In the genomic region with DNA sequence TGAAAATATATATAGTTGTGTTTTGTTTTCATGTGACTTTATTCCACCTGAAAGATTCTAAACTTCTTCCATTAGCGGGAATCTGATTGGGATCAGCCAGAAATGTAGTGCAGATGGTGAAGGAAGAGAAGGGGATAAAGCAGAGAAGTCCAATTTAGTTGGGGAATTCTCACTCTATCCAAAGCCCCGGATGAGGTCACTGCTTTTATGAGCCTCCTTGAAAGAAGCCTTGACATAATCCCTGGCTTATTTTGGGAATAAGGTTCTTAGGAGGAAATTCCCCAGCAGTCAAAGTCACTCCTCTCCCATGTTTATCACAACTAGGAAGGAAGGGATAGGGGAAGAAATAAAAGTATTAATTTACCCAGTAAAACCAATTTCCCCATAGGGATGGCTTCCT, we compare ENCODE assay signal across 15 cellular contexts. TPM values are rescaled to one million over a fixed set of nuclear protein-coding genes. Genes with fewer than 3 reads are reported as not detected.
DNase-seq lines count a peak whose midpoint lies in the region; ATAC-seq and TF ChIP-seq lines count a peak whose summit lies in the region.
"Had no signal": no experiment of that assay in that cellular context is flagged by ENCODE, and none has a peak within 500 bp of the region (broad histone marks: within the 10 kb centered on the region; RNA-seq: fewer than 3 reads in every experiment).

No MANE protein-coding gene starts in this region.

- intact Hi-C loops in Right ventricle myocardium inferior (cut with DNase I): no loop called here
- intact Hi-C loops in mammary epithelial cell (cut with micrococcal nuclease): no loop called here
- intact Hi-C loops in vagina (cut with DNase I): no loop called here

- H3K27ac Mint-ChIP-seq in mesothelial cell of epicardium: peak overlapping the region; percentile 70

- H3K9ac ChIP-seq in mammary epithelial cell (ENCODE audit: insufficient read depth, low read length): no peak overlapping the region

- peaks cover 34% of the 10 kb centered on the region for H3K36me3 ChIP-seq in cardiac muscle cell
- peaks cover 29% of the 10 kb centered on the region for H3K36me3 ChIP-seq in mammary epithelial cell (ENCODE audit: insufficient read depth, low read length)
- H3K36me3 ChIP-seq in vagina: peaks cover 0 to 39% of the 10 kb centered on the region in 2 donors

- no peaks in the 10 kb centered on the region for H4K20me1 ChIP-seq in mammary epithelial cell (ENCODE audit: insufficient read depth, low read length)

- in situ Hi-C loops in mammary epithelial cell (cut with MboI; ENCODE audit: low sequenced_read_pairs in 2 of 2): loop anchor here in 1 of 2 donors (25.0 kb wide), 1 partner anchor 213 kb away; no protein-coding TSS in a partner anchor

- no peaks in the 10 kb centered on the region for H3K27me3 Mint-ChIP-seq in mesothelial cell of epicardium (ENCODE audit: low read depth)
- H3K27me3 Mint-ChIP-seq: activated CD4-positive, alpha-beta T cell treated with anti-CD3 and anti-CD28 coated beads for 36 hours had no signal

- H3K9me3 Mint-ChIP-seq in mesothelial cell of epicardium: no peaks in the 10 kb centered on the region
- H3K9me3 Mint-ChIP-seq: neural crest cell had no signal

- H3K79me2 ChIP-seq in mammary epithelial cell (ENCODE audit: insufficient read depth, low read length): no peaks in the 10 kb centered on the region

- no peak for TF ChIP-seq POLR2A in vagina (IDR thresholded peaks at IDR 0.05)

- ATAC-seq in Right ventricle myocardium inferior: no peak
- no peak for ATAC-seq in HG03354 (IDR thresholded peaks at IDR 0.05; ENCODE audit: poor library complexity, severe bottlenecking, unreplicated experiment)
- ATAC-seq: activated CD4-positive, alpha-beta T cell treated with anti-CD3 and anti-CD28 coated beads for 36 hours; body of pancreas; upper lobe of right lung had no signal

- dilution Hi-C loops in mammary epithelial cell (cut with HindIII; ENCODE audit: low sequenced_read_pairs): no loop called here

- CTCF ChIA-PET in mammary epithelial cell (lab: Charles Lee; ENCODE audit: low non-redundant PET): no interaction called here

- no TSS peak for BruUV-seq in mammary epithelial cell (replicated peaks; lab: Mats Ljungman, UMichigan)

- H3K27me3 ChIP-seq in cardiac muscle cell: no peaks in the 10 kb centered on the region
- no peaks in the 10 kb centered on the region for H3K27me3 ChIP-seq in mammary epithelial cell (ENCODE audit: insufficient read depth, low read length)
- no peaks in the 10 kb centered on the region for H3K27me3 ChIP-seq in vagina
- H3K27me3 ChIP-seq: body of pancreas, upper lobe of right lung had no signal

- peaks cover 32% of the 10 kb centered on the region for H3K36me3 Mint-ChIP-seq in mesothelial cell of epicardium

- peaks cover 9% of the 10 kb centered on the region for H3K4me1 Mint-ChIP-seq in mesothelial cell of epicardium
- H3K4me1 Mint-ChIP-seq: activated CD4-positive, alpha-beta T cell treated with anti-CD3 and anti-CD28 coated beads for 36 hours; neural crest cell had no signal

- H3K4me2 ChIP-seq in mammary epithelial cell (ENCODE audit: insufficient read depth, low read depth, low read length): no peak overlapping the region

- H3K27ac ChIP-seq in cardiac muscle cell: peak overlapping the region; percentile 51
- H3K27ac ChIP-seq in mammary epithelial cell (ENCODE audit: insufficient read depth, low read depth, low read length): no peak overlapping the region
- peak overlapping the region; percentile 74 for H3K27ac ChIP-seq in vagina
- H3K27ac ChIP-seq: body of pancreas had no signal

- WGBS in mammary epithelial cell (ENCODE audit: low coverage, missing lambda C conversion rate): 96% methylated on average over 2 of the region's 2 CpGs

- TF ChIP-seq CTCF in cardiac muscle cell (IDR thresholded peaks at IDR 0.05; ENCODE audit: low read depth, low read length) (no peak), mammary epithelial cell (conservative IDR thresholded peaks at IDR 0.05 in 1 of 2, IDR thresholded peaks at IDR 0.05 in 1 of 2; ENCODE audit: extremely low read depth in 1 of 2, insufficient read depth in 1 of 2, low read depth in 1 of 2, low read length in 2 of 2) (no peak), mesothelial cell of epicardium (IDR thresholded peaks at IDR 0.05; ENCODE audit: unreplicated experiment) (no peak), vagina (IDR thresholded peaks at IDR 0.05) (no peak)

- H3K9me3 ChIP-seq in cardiac muscle cell (ENCODE audit: low read depth): no peaks in the 10 kb centered on the region
- H3K9me3 ChIP-seq in mammary epithelial cell (replicated peaks; ENCODE audit: insufficient read depth, low read length): no peaks in the 10 kb centered on the region
- H3K9me3 ChIP-seq in vagina: no peaks in the 10 kb centered on the region
- H3K9me3 ChIP-seq: body of pancreas, upper lobe of right lung had no signal

- no peak for DNase-seq in cardiac muscle cell (ENCODE audit: low read depth in 1 of 2, low spot score in 1 of 2)
- no peak for DNase-seq in Right ventricle myocardium inferior (ENCODE audit: missing footprints)
- peak; percentile 11 for DNase-seq in mammary epithelial cell
- no peak for DNase-seq in mesothelial cell of epicardium (ENCODE audit: low spot score in 2 of 2, unreplicated experiment in 2 of 2)
- DNase-seq in vagina (ENCODE audit: extremely low spot score in 2 of 2): no peak
- no peak for DNase-seq in AG20443 (ENCODE audit: low spot score)
- DNase-seq in NCI-H2171 (lab: John Stamatoyannopoulos, UW): no peak
- DNase-seq: activated CD4-positive, alpha-beta T cell treated with anti-CD3 and anti-CD28 coated beads for 36 hours; activated T-cell treated with anti-CD3 and anti-CD28 coated beads, Interleukin-2, amount 50 U/mL, for 48 hours; body of pancreas; DMS79 treated with DMSO at 0.1 percent for 48 hours; MM.1S; upper lobe of right lung had no signal

- H3K4me1 ChIP-seq in cardiac muscle cell (ENCODE audit: low read depth) (no peaks in the 10 kb centered on the region), mammary epithelial cell (ENCODE audit: insufficient read depth, low read length) (peaks cover 14% of the 10 kb centered on the region), vagina (peaks cover 29% of the 10 kb centered on the region)
- H3K4me1 ChIP-seq: body of pancreas, upper lobe of right lung had no signal

- H3K4me3 ChIP-seq in cardiac muscle cell: no peak overlapping the region
- H3K4me3 ChIP-seq in mammary epithelial cell (replicated peaks in 1 of 3; ENCODE audit: insufficient read depth in 1 of 3, low read depth in 2 of 3, low read length in 3 of 3): no peak overlapping the region
- H3K4me3 ChIP-seq in vagina: no peak overlapping the region
- H3K4me3 ChIP-seq: body of pancreas, upper lobe of right lung had no signal

- no peak overlapping the region for H2AFZ ChIP-seq in mammary epithelial cell (ENCODE audit: low read depth, low read length)

- H3K4me3 Mint-ChIP-seq in mesothelial cell of epicardium: no peak overlapping the region
- H3K4me3 Mint-ChIP-seq: activated CD4-positive, alpha-beta T cell treated with anti-CD3 and anti-CD28 coated beads for 36 hours; neural crest cell had no signal

RNA-seq across cellular contexts. Expression of a gene that starts 41.1 kb away (rescaled TPM):
- total RNA-seq in cardiac muscle cell (20.6 and 27.3 TPM in 2 replicates), Right ventricle myocardium inferior (38.5 TPM), mammary epithelial cell (10 to 100 TPM; 34.0 to 52.0 TPM), mesothelial cell of epicardium (45.0 to 47.6 TPM (median 46.8 TPM) in 3 replicates), vagina (40.5 TPM)
- polyA plus RNA-seq in cardiac muscle cell (30.7 and 39.8 TPM in 2 replicates), mammary epithelial cell (19.2 TPM)
- polyA minus RNA-seq in mammary epithelial cell: 117 TPM
